ENCODE assay signal across 29 cellular contexts in genomic region chr20:37453288-37453687, GRCh38.
"Had no signal": no experiment of that assay in that cellular context is flagged by ENCODE, and none has a peak within 500 bp of the region (broad histone marks: within the 10 kb centered on the region; RNA-seq: fewer than 3 reads in every experiment).

No MANE protein-coding gene starts in this region.

- H3K9me3 ChIP-seq: testis had no signal

- H3K27ac ChIP-seq: esophagus muscularis mucosa, foreskin keratinocyte, heart left ventricle, left ventricle myocardium inferior, skin epidermis, testis, transverse colon, WERI-Rb-1 had no signal

- H3K4me1 ChIP-seq: esophagus muscularis mucosa, foreskin keratinocyte, heart left ventricle, left ventricle myocardium inferior, testis, transverse colon had no signal

- H3K27me3 ChIP-seq: esophagus muscularis mucosa, heart left ventricle, testis, transverse colon had no signal

- ATAC-seq: activated CD4-positive, CD25-positive, alpha-beta regulatory T cell treated with anti-CD3 and anti-CD28 coated beads, Interleukin-2, amount 50 U/mL, for 24 hours; activated naive CD8-positive, alpha-beta T cell treated with anti-CD3 and anti-CD28 coated beads, Interleukin-2, amount 50 U/mL, for 24 hours; activated T-helper 17 cell treated with anti-CD3 and anti-CD28 coated beads, Interleukin-2, amount 50 U/mL, for 72 hours; foreskin keratinocyte; mucosa of descending colon; natural killer cell treated with Interleukin-12 subunit alpha and Interleukin-12 subunit beta and Interleukin-15 and Interleukin-18, amount 100 ng/mL, for 72 hours; right cardiac atrium; stimulated activated naive CD8-positive, alpha-beta T cell treated with anti-CD3 and anti-CD28 coated beads, Interleukin-15, Interleukin-2, amounts not matched to agents 100 U/mL and 50 U/mL, for 24 hours had no signal

- H3K36me3 ChIP-seq: esophagus muscularis mucosa, heart left ventricle, left ventricle myocardium inferior, transverse colon, WERI-Rb-1 had no signal

- H3K4me3 ChIP-seq: esophagus muscularis mucosa, heart left ventricle, left ventricle myocardium inferior, lung, mucosa of descending colon, skin epidermis, testis, transverse colon had no signal

- DNase-seq: activated CD4-positive, alpha-beta memory T cell treated with anti-CD3 and anti-CD28 coated beads, Interleukin-2, amount 10 ng/mL, durations not matched to agents 7 days and 5 days; activated CD4-positive, alpha-beta T cell treated with anti-CD3 and anti-CD28 coated beads, Interleukin-2, amount 10 ng/mL, durations not matched to agents 24 days and 14 days; activated CD8-positive, alpha-beta memory T cell treated with anti-CD3 and anti-CD28 coated beads, Interleukin-2, amount 50 U/mL, for 48 hours; activated gamma-delta T cell treated with Interleukin-2 at 50 U/mL for 16 hours; activated naive CD8-positive, alpha-beta T cell treated with anti-CD3 and anti-CD28 coated beads, Interleukin-2, amount 50 U/mL, for 24 hours; activated T-cell treated with anti-CD3 and anti-CD28 coated beads, Interleukin-2, amount 50 U/mL, for 24 hours; amygdala; central memory CD4-positive, alpha-beta T cell; foreskin keratinocyte; heart left ventricle; kidney glomerular epithelial cell; left ventricle myocardium inferior; mesendoderm; mucosa of descending colon; right cardiac atrium; stimulated activated CD4-positive, alpha-beta T cell treated with anti-CD3 and anti-CD28 coated beads, Interleukin-12 subunit alpha, Interleukin-12 subunit beta, amount 100 ng/mL, for 4 hours; stimulated activated CD4-positive, alpha-beta T cell treated with anti-CD3 and anti-CD28 coated beads, Interleukin-4, amount 100 ng/mL, for 1 hour; stimulated activated naive CD8-positive, alpha-beta T cell treated with anti-CD3 and anti-CD28 coated beads, Interleukin-15, Interleukin-2, amounts not matched to agents 100 U/mL and 50 U/mL, for 24 hours; T1000; testis; transverse colon; WERI-Rb-1 had no signal

- FAIRE-seq: urothelium cell line had no signal
